ENCODE assay signal across 1 cellular context in the genomic region with DNA sequence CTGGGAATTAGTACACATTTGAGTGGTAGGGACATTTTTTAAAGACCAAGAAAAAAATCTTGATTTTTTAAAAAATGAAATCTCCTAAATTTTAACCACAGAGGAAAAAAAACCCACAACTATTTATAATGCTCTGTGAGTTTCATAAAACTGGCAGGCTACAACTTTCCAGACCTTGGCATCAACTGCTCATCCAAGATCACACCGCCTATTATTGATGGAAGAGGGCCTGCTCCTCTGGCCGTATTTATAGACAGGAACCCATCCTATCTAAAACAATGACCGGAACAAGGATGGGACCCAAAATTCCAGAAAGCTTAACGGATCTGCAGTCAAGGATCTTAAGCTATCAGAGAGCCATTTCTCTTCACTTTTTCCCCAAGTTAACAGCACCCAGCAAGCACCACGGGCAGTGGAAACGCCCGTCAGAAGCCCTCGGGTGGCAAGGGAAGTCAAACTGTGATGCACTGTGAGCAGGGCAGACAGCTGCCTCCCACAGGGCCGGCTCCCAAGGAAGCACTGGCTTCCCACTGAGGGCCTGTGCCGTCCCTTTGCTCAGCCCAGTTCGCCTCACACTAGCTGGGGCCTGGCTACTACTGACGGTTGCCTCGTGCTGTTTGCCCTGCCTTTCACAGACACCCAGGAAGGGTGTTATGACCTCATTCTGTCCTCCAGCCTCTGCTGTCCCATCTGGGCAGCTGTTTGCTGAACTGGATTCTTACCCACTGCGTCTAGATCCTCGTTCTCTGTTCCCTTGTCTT.
A peak's percentile ranks its signal among the peaks of the same experiment; 100 is the strongest.
TF ChIP-seq lines count a peak whose summit lies in the region.

No MANE protein-coding gene starts in this region.

TF ChIP-seq in HepG2, 621 proteins besides CTCF, POLR2A, EP300 and RAD21 (continued from another document):
- peak; percentile 47; the same call in 1 of the 2 replicates for TF ChIP-seq ZNF687 (CRISPR knock-in tag; IDR thresholded peaks at IDR 0.05)
- TF ChIP-seq KAT8 (CRISPR knock-in tag; IDR thresholded peaks at IDR 0.05): no peak
- peak; percentile 82 for TF ChIP-seq ZBTB38 (CRISPR knock-in tag; IDR thresholded peaks at IDR 0.05)
- no peak for TF ChIP-seq AKNA (CRISPR knock-in tag; IDR thresholded peaks at IDR 0.05; ENCODE audit: borderline replicate concordance)
- TF ChIP-seq MED8 (CRISPR knock-in tag; IDR thresholded peaks at IDR 0.05; ENCODE audit: insufficient replicate concordance): no peak
